26 cellular contexts compared by ENCODE assay signal in the genomic region with DNA sequence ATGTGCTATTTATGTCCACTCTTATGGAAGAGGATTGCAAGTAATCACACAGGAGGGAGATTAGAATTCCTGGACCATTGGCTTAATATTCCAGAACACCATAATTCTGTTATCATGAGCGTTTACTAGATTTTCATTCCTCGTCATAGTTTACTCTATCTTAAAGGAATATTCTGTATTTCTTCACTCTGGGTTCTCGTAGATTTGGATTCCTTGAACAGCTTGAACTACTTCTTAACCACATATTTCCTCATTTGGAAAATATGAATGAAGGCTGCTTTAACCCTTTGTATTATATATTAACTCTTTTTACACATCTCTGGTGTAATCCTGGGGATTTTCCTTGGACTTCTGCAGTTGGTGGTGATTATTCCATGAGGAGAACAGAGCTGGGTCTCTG. TPM values are rescaled to one million over a fixed set of nuclear protein-coding genes. Genes with fewer than 3 reads are reported as not detected.
DNase-seq lines count a peak whose midpoint lies in the region; ATAC-seq and TF ChIP-seq lines count a peak whose summit lies in the region.
"Had no signal": no experiment of that assay in that cellular context is flagged by ENCODE, and none has a peak within 500 bp of the region (broad histone marks: within the 10 kb centered on the region; RNA-seq: fewer than 3 reads in every experiment).

No MANE protein-coding gene starts in this region.

- DNase-seq in AG08395 (ENCODE audit: low spot score) (peak; percentile 15), PC-9 (no peak), choroid plexus epithelial cell (ENCODE audit: low read depth) (peak; percentile 76), lower lobe of right lung (no peak), kidney tubule cell (ENCODE audit: low spot score) (no peak), progenitor cell of endocrine pancreas (ENCODE audit: low spot score, unreplicated experiment) (no peak), HPDE6-E6E7 (ENCODE audit: extremely low spot score) (no peak), NCI-H1092 (lab: John Stamatoyannopoulos, UW) (no peak)
- DNase-seq: activated naive CD4-positive, alpha-beta T cell treated with anti-CD3 and anti-CD28 coated beads, Interleukin-2, amount 50 U/mL, for 16 hours; aorta; cerebellar nuclear complex; COR-L47; DMS79; hypothalamus; left ventricle myocardium superior; mucosa of descending colon; NCI-H1105; NCI-H1930; NCI-H2227 treated with DMSO at 0.1 percent for 48 hours; NCI-H774; posterior cingulate gyrus had no signal

- peak overlapping the region; percentile 65 for H3K27ac ChIP-seq in PC-9
- peak overlapping the region; percentile 46 for H3K27ac ChIP-seq in lower lobe of right lung
- H3K27ac ChIP-seq: BLaER1 treated with 17β-estradiol and CSF1 and Interleukin-3, amounts not matched to agents 10 nM and 100 nM; HL-60 had no signal

- H3K4me2 ChIP-seq in PC-9, result peak overlapping the region; percentile 34
- H3K4me2 ChIP-seq: BLaER1 treated with 17β-estradiol and CSF1 and Interleukin-3, amounts not matched to agents 10 nM and 100 nM had no signal

- H3F3A ChIP-seq in PC-9 (ENCODE audit: insufficient read depth, low read depth), result peaks cover 17% of the 10 kb centered on the region; the same call in 1 of the 2 replicates

- TF ChIP-seq CTCF in PC-9 (conservative IDR thresholded peaks at IDR 0.05) (no peak), choroid plexus epithelial cell (conservative IDR thresholded peaks at IDR 0.05; ENCODE audit: low read depth, low read length) (no peak), lower lobe of right lung (IDR thresholded peaks at IDR 0.05) (no peak), progenitor cell of endocrine pancreas (IDR thresholded peaks at IDR 0.05; ENCODE audit: unreplicated experiment) (no peak)

- no peak overlapping the region for H2AFZ ChIP-seq in PC-9

- no peaks in the 10 kb centered on the region for H3K79me2 ChIP-seq in PC-9 (ENCODE audit: low read depth)

- H3K9me3 Mint-ChIP-seq in progenitor cell of endocrine pancreas (ENCODE audit: low read depth), result peaks cover 9% of the 10 kb centered on the region

- no peaks in the 10 kb centered on the region for H3K9me2 ChIP-seq in PC-9 (ENCODE audit: insufficient read depth)

- intact Hi-C loops in PC-9 (cut with micrococcal nuclease; ENCODE audit: unreplicated experiment) (no loop called here), lower lobe of right lung (cut with DNase I) (no loop called here)

- no peaks in the 10 kb centered on the region for H4K20me1 ChIP-seq in PC-9 (ENCODE audit: insufficient read depth)
- H4K20me1 ChIP-seq: BLaER1 treated with 17β-estradiol and CSF1 and Interleukin-3, amounts not matched to agents 10 nM and 100 nM had no signal

- no peak overlapping the region for H3K4me3 Mint-ChIP-seq in progenitor cell of endocrine pancreas (ENCODE audit: low read depth)

- CTCF ChIA-PET in PC-9 (lab: Charles Lee), result no interaction called here

- peaks cover 7% of the 10 kb centered on the region for H3K27me3 Mint-ChIP-seq in progenitor cell of endocrine pancreas

- H3K4me1 Mint-ChIP-seq in progenitor cell of endocrine pancreas (ENCODE audit: low read depth), result peaks cover 15% of the 10 kb centered on the region

- H3K27me3 ChIP-seq in PC-9 (ENCODE audit: insufficient read depth, low read depth) (no peaks in the 10 kb centered on the region), lower lobe of right lung (ENCODE audit: low read depth) (no peaks in the 10 kb centered on the region)
- H3K27me3 ChIP-seq: BLaER1 treated with 17β-estradiol and CSF1 and Interleukin-3, amounts not matched to agents 10 nM and 100 nM had no signal

- POLR2A ChIA-PET in PC-9 (lab: Charles Lee; ENCODE audit: unreplicated experiment), result no interaction called here

- H3K4me3 ChIP-seq in PC-9, result no peak overlapping the region
- no peak overlapping the region for H3K4me3 ChIP-seq in choroid plexus epithelial cell (ENCODE audit: low read depth, low read length)
- no peak overlapping the region for H3K4me3 ChIP-seq in lower lobe of right lung
- H3K4me3 ChIP-seq: BLaER1 treated with 17β-estradiol and CSF1 and Interleukin-3, amounts not matched to agents 10 nM and 100 nM; GM12878; mucosa of descending colon had no signal

- no peak for ATAC-seq in lower lobe of right lung
- ATAC-seq: GM12878, HCT116, mucosa of descending colon, sciatic nerve had no signal

- H3K9me3 ChIP-seq in PC-9 (ENCODE audit: insufficient read depth, low read depth), result peaks cover 15% of the 10 kb centered on the region
- H3K9me3 ChIP-seq in lower lobe of right lung, result no peaks in the 10 kb centered on the region
- H3K9me3 ChIP-seq: mucosa of descending colon had no signal

- H3K36me3 ChIP-seq in PC-9 (ENCODE audit: low read depth) (no peaks in the 10 kb centered on the region), lower lobe of right lung (no peaks in the 10 kb centered on the region)
- H3K36me3 ChIP-seq: BLaER1 treated with 17β-estradiol and CSF1 and Interleukin-3, amounts not matched to agents 10 nM and 100 nM had no signal

- BruUV-seq in PC-9 (replicated peaks; lab: Mats Ljungman, UMichigan), result no TSS peak

- H3K4me1 ChIP-seq in PC-9 (replicated peaks; ENCODE audit: insufficient read depth) (peaks cover 29% of the 10 kb centered on the region), lower lobe of right lung (peaks cover 15% of the 10 kb centered on the region)
- H3K4me1 ChIP-seq: BLaER1 treated with 17β-estradiol and CSF1 and Interleukin-3, amounts not matched to agents 10 nM and 100 nM had no signal

- no peaks in the 10 kb centered on the region for H3K36me3 Mint-ChIP-seq in progenitor cell of endocrine pancreas (ENCODE audit: insufficient read depth)

- no peak overlapping the region for H3K27ac Mint-ChIP-seq in progenitor cell of endocrine pancreas

RNA-seq across cellular contexts. Expression of a gene that starts 46.3 kb away (rescaled TPM):
- total RNA-seq in PC-9 (2021) (3.1 and 5.8 TPM in 2 replicates), lower lobe of right lung (14.0 TPM), progenitor cell of endocrine pancreas (1.1 and 1.2 TPM in 2 replicates)

Comparison
In these comparisons a context has a peak if more than half of its experiments do, and no peak if none do; other contexts are left out.
1. DNase-seq: peak in AG08395 (single experiment) and choroid plexus epithelial cell (single experiment); none in PC-9 (0 of 2), lower lobe of right lung (single experiment), kidney tubule cell (single experiment), progenitor cell of endocrine pancreas (single experiment), HPDE6-E6E7 (single experiment) and NCI-H1092 (single experiment).